Comparison of ENCODE assay signal across 1 cellular context in the genomic region with DNA sequence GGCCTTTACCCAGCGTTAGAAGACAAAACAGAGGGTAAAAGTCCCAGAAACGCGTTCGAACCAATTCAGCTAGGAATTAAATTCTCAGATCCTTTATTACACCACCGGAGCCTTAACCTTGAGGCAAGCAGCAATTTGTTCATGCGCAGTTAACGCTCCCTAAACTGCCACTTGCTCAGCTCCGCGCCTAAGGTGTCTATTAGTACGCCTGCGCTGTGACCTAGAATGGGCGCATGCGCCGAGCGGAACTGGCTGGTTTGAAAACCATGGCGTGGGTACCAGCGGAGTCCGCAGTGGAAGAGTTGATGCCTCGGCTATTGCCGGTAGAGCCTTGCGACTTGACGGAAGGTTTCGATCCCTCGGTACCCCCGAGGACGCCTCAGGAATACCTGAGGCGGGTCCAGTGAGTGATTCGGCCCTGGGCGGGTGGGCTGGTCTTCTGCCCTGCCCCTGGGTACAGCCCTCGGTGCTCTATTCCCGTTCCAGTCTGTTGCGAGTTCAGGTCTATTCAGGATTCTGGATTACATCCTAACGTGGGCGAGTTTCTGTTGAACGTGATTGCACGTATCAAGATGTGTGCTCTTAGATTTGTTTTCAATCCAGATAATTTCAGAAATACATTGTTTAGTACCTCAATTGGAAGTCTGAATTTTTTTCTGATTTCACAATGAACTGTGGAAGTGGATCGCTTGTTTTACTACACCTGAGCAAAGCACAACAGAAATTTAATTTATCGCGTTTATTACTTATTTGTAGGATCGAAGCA.
TF ChIP-seq lines count a peak whose summit lies in the region.

A gene with protein sequence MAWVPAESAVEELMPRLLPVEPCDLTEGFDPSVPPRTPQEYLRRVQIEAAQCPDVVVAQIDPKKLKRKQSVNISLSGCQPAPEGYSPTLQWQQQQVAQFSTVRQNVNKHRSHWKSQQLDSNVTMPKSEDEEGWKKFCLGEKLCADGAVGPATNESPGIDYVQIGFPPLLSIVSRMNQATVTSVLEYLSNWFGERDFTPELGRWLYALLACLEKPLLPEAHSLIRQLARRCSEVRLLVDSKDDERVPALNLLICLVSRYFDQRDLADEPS (plus strand): TSS at position 251 of the 766 bp plus-strand sequence. CDS start 16 bp downstream, at position 267.

TF ChIP-seq in HepG2, 621 proteins besides CTCF, POLR2A, EP300 and RAD21 (continued from another document and continues in another):
- TF ChIP-seq, protein P1, sequence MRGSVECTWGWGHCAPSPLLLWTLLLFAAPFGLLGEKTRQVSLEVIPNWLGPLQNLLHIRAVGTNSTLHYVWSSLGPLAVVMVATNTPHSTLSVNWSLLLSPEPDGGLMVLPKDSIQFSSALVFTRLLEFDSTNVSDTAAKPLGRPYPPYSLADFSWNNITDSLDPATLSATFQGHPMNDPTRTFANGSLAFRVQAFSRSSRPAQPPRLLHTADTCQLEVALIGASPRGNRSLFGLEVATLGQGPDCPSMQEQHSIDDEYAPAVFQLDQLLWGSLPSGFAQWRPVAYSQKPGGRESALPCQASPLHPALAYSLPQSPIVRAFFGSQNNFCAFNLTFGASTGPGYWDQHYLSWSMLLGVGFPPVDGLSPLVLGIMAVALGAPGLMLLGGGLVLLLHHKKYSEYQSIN (CRISPR knock-in tag; IDR thresholded peaks at IDR 0.05; ENCODE audit: borderline replicate concordance) = no peak
- TF ChIP-seq ZNF816 (CRISPR knock-in tag; IDR thresholded peaks at IDR 0.05; ENCODE audit: borderline replicate concordance) (no peak; the same call in 1 of the 2 replicates), ZFP62 (CRISPR knock-in tag; IDR thresholded peaks at IDR 0.05) (no peak), ZNF672 (CRISPR knock-in tag; IDR thresholded peaks at IDR 0.05) (no peak), NFIB (CRISPR knock-in tag; IDR thresholded peaks at IDR 0.05; ENCODE audit: borderline replicate concordance) (no peak), ZFP36L1 (CRISPR knock-in tag; IDR thresholded peaks at IDR 0.05) (peak; percentile 29; the same call in 1 of the 2 replicates), NFYB (CRISPR knock-in tag; IDR thresholded peaks at IDR 0.05) (peak; percentile 58), ZNF34 (CRISPR knock-in tag; IDR thresholded peaks at IDR 0.05; ENCODE audit: borderline replicate concordance) (peak; percentile 91; the same call in 1 of the 2 replicates), ZFP36L2 (CRISPR knock-in tag; IDR thresholded peaks at IDR 0.05) (peak; percentile 81; the same call in 1 of the 2 replicates), EHMT2 (IDR thresholded peaks at IDR 0.05; ENCODE audit: borderline replicate concordance, low read depth, low read length) (no peak), REPIN1 (CRISPR knock-in tag; IDR thresholded peaks at IDR 0.05; ENCODE audit: borderline replicate concordance, low read depth) (peak; percentile 93), ZNF569 (CRISPR knock-in tag; IDR thresholded peaks at IDR 0.05; ENCODE audit: borderline replicate concordance) (no peak; the same call in 1 of the 2 replicates), CHCHD3 (CRISPR knock-in tag; IDR thresholded peaks at IDR 0.05) (peak; percentile 92; the same call in 1 of the 2 replicates), KDM5A (IDR thresholded peaks at IDR 0.05; ENCODE audit: borderline replicate concordance, low read length) (peak; percentile 91), ZNF562 (CRISPR knock-in tag; IDR thresholded peaks at IDR 0.05; ENCODE audit: borderline replicate concordance) (no peak), ZNF572 (CRISPR knock-in tag; IDR thresholded peaks at IDR 0.05) (no peak), RBAK (CRISPR knock-in tag; IDR thresholded peaks at IDR 0.05) (0 out of 2 replicates have a peak, but pooled peaks have one; percentile 31), STAT5B (CRISPR knock-in tag; IDR thresholded peaks at IDR 0.05) (no peak), SMAD1 (CRISPR knock-in tag; IDR thresholded peaks at IDR 0.05; ENCODE audit: borderline replicate concordance, low read depth) (peak; percentile 95; the same call in 1 of the 2 replicates), HNRNPK (IDR thresholded peaks at IDR 0.05; ENCODE audit: low read depth, low read length, poor library complexity, severe bottlenecking) (no peak), HMG20B (CRISPR knock-in tag; conservative IDR thresholded peaks at IDR 0.05) (peak; percentile 70; the same call in 1 of the 2 replicates), SMAD9 (CRISPR knock-in tag; IDR thresholded peaks at IDR 0.05) (peak; percentile 91), NR2F1 (CRISPR knock-in tag; IDR thresholded peaks at IDR 0.05) (no peak), ZNF510 (CRISPR knock-in tag; IDR thresholded peaks at IDR 0.05; ENCODE audit: low read depth) (peak; percentile 93; the same call in 1 of the 2 replicates), ZNF207 (IDR thresholded peaks at IDR 0.05; ENCODE audit: borderline replicate concordance) (no peak), ZKSCAN5 (CRISPR knock-in tag; IDR thresholded peaks at IDR 0.05) (no peak), ZNF75D (CRISPR knock-in tag; IDR thresholded peaks at IDR 0.05; ENCODE audit: borderline replicate concordance) (no peak), TSC22D2 (CRISPR knock-in tag; IDR thresholded peaks at IDR 0.05; ENCODE audit: borderline replicate concordance) (no peak; the same call in 1 of the 2 replicates), SALL2 (CRISPR knock-in tag; IDR thresholded peaks at IDR 0.05) (peak; percentile 95; the same call in 1 of the 2 replicates)
- TF ChIP-seq, protein P2, sequence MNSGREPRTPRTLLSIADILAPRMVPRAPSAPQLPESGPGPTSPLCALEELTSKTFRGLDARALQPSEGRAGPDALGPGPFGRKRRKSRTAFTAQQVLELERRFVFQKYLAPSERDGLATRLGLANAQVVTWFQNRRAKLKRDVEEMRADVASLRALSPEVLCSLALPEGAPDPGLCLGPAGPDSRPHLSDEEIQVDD (CRISPR knock-in tag; IDR thresholded peaks at IDR 0.05; ENCODE audit: borderline replicate concordance) = 0 out of 2 replicates have a peak, but pooled peaks have one; percentile 82
- TF ChIP-seq, protein P3, sequence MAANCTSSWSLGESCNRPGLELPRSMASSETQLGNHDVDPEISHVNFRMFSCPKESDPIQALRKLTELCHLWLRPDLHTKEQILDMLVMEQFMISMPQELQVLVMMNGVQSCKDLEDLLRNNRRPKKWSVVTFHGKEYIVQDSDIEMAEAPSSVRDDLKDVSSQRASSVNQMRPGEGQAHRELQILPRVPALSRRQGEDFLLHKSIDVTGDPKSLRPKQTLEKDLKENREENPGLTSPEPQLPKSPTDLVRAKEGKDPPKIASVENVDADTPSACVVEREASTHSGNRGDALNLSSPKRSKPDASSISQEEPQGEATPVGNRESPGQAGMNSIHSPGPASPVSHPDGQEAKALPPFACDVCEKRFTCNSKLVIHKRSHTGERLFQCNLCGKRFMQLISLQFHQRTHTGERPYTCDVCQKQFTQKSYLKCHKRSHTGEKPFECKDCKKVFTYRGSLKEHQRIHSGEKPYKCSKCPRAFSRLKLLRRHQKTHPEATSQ (CRISPR knock-in tag; IDR thresholded peaks at IDR 0.05; ENCODE audit: borderline replicate concordance) = peak; percentile 96; the same call in 1 of the 2 replicates
- TF ChIP-seq, protein P4, sequence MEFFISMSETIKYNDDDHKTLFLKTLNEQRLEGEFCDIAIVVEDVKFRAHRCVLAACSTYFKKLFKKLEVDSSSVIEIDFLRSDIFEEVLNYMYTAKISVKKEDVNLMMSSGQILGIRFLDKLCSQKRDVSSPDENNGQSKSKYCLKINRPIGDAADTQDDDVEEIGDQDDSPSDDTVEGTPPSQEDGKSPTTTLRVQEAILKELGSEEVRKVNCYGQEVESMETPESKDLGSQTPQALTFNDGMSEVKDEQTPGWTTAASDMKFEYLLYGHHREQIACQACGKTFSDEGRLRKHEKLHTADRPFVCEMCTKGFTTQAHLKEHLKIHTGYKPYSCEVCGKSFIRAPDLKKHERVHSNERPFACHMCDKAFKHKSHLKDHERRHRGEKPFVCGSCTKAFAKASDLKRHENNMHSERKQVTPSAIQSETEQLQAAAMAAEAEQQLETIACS (CRISPR knock-in tag; IDR thresholded peaks at IDR 0.05) = no peak; the same call in 1 of the 2 replicates
- TF ChIP-seq, protein P5, sequence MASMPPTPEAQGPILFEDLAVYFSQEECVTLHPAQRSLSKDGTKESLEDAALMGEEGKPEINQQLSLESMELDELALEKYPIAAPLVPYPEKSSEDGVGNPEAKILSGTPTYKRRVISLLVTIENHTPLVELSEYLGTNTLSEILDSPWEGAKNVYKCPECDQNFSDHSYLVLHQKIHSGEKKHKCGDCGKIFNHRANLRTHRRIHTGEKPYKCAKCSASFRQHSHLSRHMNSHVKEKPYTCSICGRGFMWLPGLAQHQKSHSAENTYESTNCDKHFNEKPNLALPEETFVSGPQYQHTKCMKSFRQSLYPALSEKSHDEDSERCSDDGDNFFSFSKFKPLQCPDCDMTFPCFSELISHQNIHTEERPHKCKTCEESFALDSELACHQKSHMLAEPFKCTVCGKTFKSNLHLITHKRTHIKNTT (CRISPR knock-in tag; IDR thresholded peaks at IDR 0.05) = no peak
- TF ChIP-seq, protein P6, sequence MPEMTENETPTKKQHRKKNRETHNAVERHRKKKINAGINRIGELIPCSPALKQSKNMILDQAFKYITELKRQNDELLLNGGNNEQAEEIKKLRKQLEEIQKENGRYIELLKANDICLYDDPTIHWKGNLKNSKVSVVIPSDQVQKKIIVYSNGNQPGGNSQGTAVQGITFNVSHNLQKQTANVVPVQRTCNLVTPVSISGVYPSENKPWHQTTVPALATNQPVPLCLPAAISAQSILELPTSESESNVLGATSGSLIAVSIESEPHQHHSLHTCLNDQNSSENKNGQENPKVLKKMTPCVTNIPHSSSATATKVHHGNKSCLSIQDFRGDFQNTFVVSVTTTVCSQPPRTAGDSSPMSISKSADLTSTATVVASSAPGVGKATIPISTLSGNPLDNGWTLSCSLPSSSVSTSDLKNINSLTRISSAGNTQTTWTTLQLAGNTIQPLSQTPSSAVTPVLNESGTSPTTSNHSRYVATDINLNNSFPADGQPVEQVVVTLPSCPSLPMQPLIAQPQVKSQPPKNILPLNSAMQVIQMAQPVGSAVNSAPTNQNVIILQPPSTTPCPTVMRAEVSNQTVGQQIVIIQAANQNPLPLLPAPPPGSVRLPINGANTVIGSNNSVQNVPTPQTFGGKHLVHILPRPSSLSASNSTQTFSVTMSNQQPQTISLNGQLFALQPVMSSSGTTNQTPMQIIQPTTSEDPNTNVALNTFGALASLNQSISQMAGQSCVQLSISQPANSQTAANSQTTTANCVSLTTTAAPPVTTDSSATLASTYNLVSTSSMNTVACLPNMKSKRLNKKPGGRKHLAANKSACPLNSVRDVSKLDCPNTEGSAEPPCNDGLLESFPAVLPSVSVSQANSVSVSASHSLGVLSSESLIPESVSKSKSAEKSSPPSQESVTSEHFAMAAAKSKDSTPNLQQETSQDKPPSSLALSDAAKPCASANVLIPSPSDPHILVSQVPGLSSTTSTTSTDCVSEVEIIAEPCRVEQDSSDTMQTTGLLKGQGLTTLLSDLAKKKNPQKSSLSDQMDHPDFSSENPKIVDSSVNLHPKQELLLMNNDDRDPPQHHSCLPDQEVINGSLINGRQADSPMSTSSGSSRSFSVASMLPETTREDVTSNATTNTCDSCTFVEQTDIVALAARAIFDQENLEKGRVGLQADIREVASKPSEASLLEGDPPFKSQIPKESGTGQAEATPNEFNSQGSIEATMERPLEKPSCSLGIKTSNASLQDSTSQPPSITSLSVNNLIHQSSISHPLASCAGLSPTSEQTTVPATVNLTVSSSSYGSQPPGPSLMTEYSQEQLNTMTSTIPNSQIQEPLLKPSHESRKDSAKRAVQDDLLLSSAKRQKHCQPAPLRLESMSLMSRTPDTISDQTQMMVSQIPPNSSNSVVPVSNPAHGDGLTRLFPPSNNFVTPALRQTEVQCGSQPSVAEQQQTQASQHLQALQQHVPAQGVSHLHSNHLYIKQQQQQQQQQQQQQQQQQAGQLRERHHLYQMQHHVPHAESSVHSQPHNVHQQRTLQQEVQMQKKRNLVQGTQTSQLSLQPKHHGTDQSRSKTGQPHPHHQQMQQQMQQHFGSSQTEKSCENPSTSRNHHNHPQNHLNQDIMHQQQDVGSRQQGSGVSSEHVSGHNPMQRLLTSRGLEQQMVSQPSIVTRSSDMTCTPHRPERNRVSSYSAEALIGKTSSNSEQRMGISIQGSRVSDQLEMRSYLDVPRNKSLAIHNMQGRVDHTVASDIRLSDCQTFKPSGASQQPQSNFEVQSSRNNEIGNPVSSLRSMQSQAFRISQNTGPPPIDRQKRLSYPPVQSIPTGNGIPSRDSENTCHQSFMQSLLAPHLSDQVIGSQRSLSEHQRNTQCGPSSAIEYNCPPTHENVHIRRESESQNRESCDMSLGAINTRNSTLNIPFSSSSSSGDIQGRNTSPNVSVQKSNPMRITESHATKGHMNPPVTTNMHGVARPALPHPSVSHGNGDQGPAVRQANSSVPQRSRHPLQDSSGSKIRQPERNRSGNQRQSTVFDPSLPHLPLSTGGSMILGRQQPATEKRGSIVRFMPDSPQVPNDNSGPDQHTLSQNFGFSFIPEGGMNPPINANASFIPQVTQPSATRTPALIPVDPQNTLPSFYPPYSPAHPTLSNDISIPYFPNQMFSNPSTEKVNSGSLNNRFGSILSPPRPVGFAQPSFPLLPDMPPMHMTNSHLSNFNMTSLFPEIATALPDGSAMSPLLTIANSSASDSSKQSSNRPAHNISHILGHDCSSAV (CRISPR knock-in tag; IDR thresholded peaks at IDR 0.05; ENCODE audit: borderline replicate concordance) = peak; percentile 32; the same call in 1 of the 2 replicates
- TF ChIP-seq, protein P7, sequence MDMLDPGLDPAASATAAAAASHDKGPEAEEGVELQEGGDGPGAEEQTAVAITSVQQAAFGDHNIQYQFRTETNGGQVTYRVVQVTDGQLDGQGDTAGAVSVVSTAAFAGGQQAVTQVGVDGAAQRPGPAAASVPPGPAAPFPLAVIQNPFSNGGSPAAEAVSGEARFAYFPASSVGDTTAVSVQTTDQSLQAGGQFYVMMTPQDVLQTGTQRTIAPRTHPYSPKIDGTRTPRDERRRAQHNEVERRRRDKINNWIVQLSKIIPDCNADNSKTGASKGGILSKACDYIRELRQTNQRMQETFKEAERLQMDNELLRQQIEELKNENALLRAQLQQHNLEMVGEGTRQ (IDR thresholded peaks at IDR 0.05; ENCODE audit: low read depth, low read length) = no peak
- TF ChIP-seq, protein P7 (CRISPR knock-in tag; IDR thresholded peaks at IDR 0.05; ENCODE audit: borderline replicate concordance) = no peak; the same call in 1 of the 2 replicates
- TF ChIP-seq, protein P8, sequence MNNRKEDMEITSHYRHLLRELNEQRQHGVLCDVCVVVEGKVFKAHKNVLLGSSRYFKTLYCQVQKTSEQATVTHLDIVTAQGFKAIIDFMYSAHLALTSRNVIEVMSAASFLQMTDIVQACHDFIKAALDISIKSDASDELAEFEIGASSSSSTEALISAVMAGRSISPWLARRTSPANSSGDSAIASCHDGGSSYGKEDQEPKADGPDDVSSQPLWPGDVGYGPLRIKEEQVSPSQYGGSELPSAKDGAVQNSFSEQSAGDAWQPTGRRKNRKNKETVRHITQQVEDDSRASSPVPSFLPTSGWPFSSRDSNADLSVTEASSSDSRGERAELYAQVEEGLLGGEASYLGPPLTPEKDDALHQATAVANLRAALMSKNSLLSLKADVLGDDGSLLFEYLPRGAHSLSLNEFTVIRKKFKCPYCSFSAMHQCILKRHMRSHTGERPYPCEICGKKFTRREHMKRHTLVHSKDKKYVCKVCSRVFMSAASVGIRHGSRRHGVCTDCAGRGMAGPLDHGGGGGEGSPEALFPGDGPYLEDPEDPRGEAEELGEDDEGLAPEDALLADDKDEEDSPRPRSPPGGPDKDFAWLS (CRISPR knock-in tag; IDR thresholded peaks at IDR 0.05; ENCODE audit: borderline replicate concordance) = no peak; the same call in 1 of the 2 replicates
